Comparison of ENCODE assay signal across 8 cellular contexts in genomic region chr17:63601439-63602371, GRCh38. TPM values are rescaled to one million over a fixed set of nuclear protein-coding genes. Genes with fewer than 3 reads are reported as not detected.
DNase-seq lines count a peak whose midpoint lies in the region; ATAC-seq and TF ChIP-seq lines count a peak whose summit lies in the region.

No MANE protein-coding gene starts in this region.

- H3K36me3 Mint-ChIP-seq in HFFc6 (ENCODE audit: low read depth) (peaks cover 6% of the 10 kb centered on the region; the same call in 1 of the 2 replicates), type B pancreatic cell (peaks cover 11% of the 10 kb centered on the region)

- no peaks in the 10 kb centered on the region for H3K27me3 ChIP-seq in ACC112 (ENCODE audit: insufficient read depth, low read length)
- no peaks in the 10 kb centered on the region for H3K27me3 ChIP-seq in left lung

- H2AFZ ChIP-seq in ACC112 (ENCODE audit: low read length, unreplicated experiment): peak overlapping the region; percentile 57

- DNase-seq in HFFc6: no peak
- DNase-seq in astrocyte of the spinal cord (ENCODE audit: low read depth, low spot score): peak; percentile 17
- no peak for DNase-seq in left lung
- DNase-seq in type B pancreatic cell (ENCODE audit: extremely low spot score, unreplicated experiment): no peak
- no peak for DNase-seq in NCI-H446 (lab: John Stamatoyannopoulos, UW)
- DNase-seq in H4 (ENCODE audit: low spot score): no peak

- intact Hi-C loops in left lung (cut with DNase I): no loop called here

- no peak for TF ChIP-seq CTCF in HFFc6 (IDR thresholded peaks at IDR 0.05)
- no peak for TF ChIP-seq CTCF in astrocyte of the spinal cord (IDR thresholded peaks at IDR 0.05; ENCODE audit: low read depth, low read length)
- no peak for TF ChIP-seq CTCF in left lung (IDR thresholded peaks at IDR 0.05)
- no peak for TF ChIP-seq CTCF in type B pancreatic cell (conservative IDR thresholded peaks at IDR 0.05)

- peak; percentile 5 for ATAC-seq in left lung
- ATAC-seq in GM21786 (IDR thresholded peaks at IDR 0.05; ENCODE audit: unreplicated experiment): no peak

- H3K27ac ChIP-seq in ACC112 (ENCODE audit: low read depth, low read length) (no peak overlapping the region), left lung (peak overlapping the region in 1 of 2 donors; percentile 83)

- H3K4me1 Mint-ChIP-seq in HFFc6 (ENCODE audit: low read depth) (peaks cover 16% of the 10 kb centered on the region), type B pancreatic cell (ENCODE audit: unreplicated experiment) (peaks cover 14% of the 10 kb centered on the region)

- H3K4me3 ChIP-seq in ACC112 (ENCODE audit: low read depth, low read length): peak overlapping the region; percentile 80
- H3K4me3 ChIP-seq in astrocyte of the spinal cord (ENCODE audit: low read depth, low read length): peak overlapping the region; percentile 94
- peak overlapping the region; percentile 83 to 91 for H3K4me3 ChIP-seq in left lung

- no peaks in the 10 kb centered on the region for H3K9me3 ChIP-seq in left lung

- H3K27ac Mint-ChIP-seq in HFFc6 (peak overlapping the region; percentile 87), type B pancreatic cell (peak overlapping the region; percentile 89)

- H3K9me3 Mint-ChIP-seq in HFFc6: no peaks in the 10 kb centered on the region
- no peaks in the 10 kb centered on the region for H3K9me3 Mint-ChIP-seq in type B pancreatic cell

- H3K4me3 Mint-ChIP-seq in HFFc6: peak overlapping the region; percentile 93
- H3K4me3 Mint-ChIP-seq in type B pancreatic cell: peak overlapping the region; percentile 98

- H3K27me3 Mint-ChIP-seq in HFFc6 (ENCODE audit: insufficient read depth) (no peaks in the 10 kb centered on the region), type B pancreatic cell (no peaks in the 10 kb centered on the region)

- peaks cover 7% of the 10 kb centered on the region for H3K79me2 ChIP-seq in ACC112 (ENCODE audit: control insufficient read depth, insufficient read depth, low read length, unreplicated experiment)

- H3K36me3 ChIP-seq in ACC112 (ENCODE audit: insufficient read depth, low read length): 0 out of 2 replicates have a peak, but pooled peaks cover 5% of the 10 kb centered on the region
- peaks cover 0 to 24% of the 10 kb centered on the region in 2 donors for H3K36me3 ChIP-seq in left lung

- peaks cover 4% of the 10 kb centered on the region for H3K4me1 ChIP-seq in ACC112 (ENCODE audit: control insufficient read depth, insufficient read depth, low read length, unreplicated experiment)
- H3K4me1 ChIP-seq in left lung: peaks cover 0 to 22% of the 10 kb centered on the region in 2 donors

- in situ Hi-C loops in astrocyte of the spinal cord (cut with HindIII; ENCODE audit: low sequenced_read_pairs): no loop called here

RNA-seq across cellular contexts. Expression of gene TACO1, which starts 1.0 kb away (rescaled TPM):
- 10 to 100 TPM; 26.5 to 32.6 (median 30.9) TPM for total RNA-seq in HFFc6 (2021; fragmentation: NEBNext Ultra II Directional; extraction: Animal tissue kit (Norgen Biotek cat#: 25700))
- total RNA-seq in left lung (10 to 100 TPM; 18.2 to 18.5 TPM), type B pancreatic cell (ENCODE audit: low replicate concordance) (22.3 and 24.4 TPM in 2 replicates)
- 20.7 and 28.1 TPM in 2 replicates for total RNA-seq in H4 (2014; rRNA removed; shearing (Covaris generic))

RNA-seq across cellular contexts. Expression of gene MAP3K3, which starts 20.5 kb away (rescaled TPM):
- 10 to 100 TPM; 24.2 to 31.5 (median 27.2) TPM for total RNA-seq in HFFc6 (2021; fragmentation: NEBNext Ultra II Directional; extraction: Animal tissue kit (Norgen Biotek cat#: 25700))
- total RNA-seq in left lung (10 to 100 TPM; 44.2 to 58.3 TPM), type B pancreatic cell (ENCODE audit: low replicate concordance) (10.5 and 26.2 TPM in 2 replicates)
- total RNA-seq in H4 (2014; rRNA removed; shearing (Covaris generic)): 13.9 and 17.9 TPM in 2 replicates

RNA-seq across cellular contexts. Expression of gene DCAF7, which starts 51.4 kb away (rescaled TPM):
- 10 to 100 TPM; 58.6 to 67.0 (median 63.3) TPM for total RNA-seq in HFFc6 (2021; fragmentation: NEBNext Ultra II Directional; extraction: Animal tissue kit (Norgen Biotek cat#: 25700))
- 10 to 100 TPM; 83.7 to 86.0 TPM for total RNA-seq in left lung
- 94.7 and 123 TPM in 2 replicates for total RNA-seq in type B pancreatic cell (ENCODE audit: low replicate concordance)
- total RNA-seq in H4 (2014; rRNA removed; shearing (Covaris generic)): 50.6 and 62.2 TPM in 2 replicates
